Comparison of ENCODE assay signal across 14 cellular contexts in the genomic region with DNA sequence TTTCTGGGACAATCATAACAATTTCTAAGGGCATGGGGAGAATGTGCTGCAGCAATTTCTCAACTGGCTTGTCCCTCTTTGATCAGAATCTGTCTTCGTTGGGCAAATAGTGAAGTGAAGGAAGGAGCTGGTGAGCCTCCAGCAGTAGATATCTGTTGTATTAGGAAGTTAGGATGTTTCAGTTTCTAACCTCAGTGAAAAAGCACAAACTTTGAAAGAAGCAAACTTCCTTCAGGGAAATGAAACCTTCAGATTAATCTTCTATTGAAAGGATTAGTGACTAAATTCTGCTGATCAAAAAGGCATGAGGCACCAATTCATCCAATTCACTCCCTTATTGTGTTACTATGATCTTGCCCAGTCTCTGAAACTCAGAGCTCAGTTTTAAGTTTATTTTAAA. TPM values are rescaled to one million over a fixed set of nuclear protein-coding genes. Genes with fewer than 3 reads are reported as not detected.
DNase-seq lines count a peak whose midpoint lies in the region; ATAC-seq and TF ChIP-seq lines count a peak whose summit lies in the region.
"Had no signal": no experiment of that assay in that cellular context is flagged by ENCODE, and none has a peak within 500 bp of the region (broad histone marks: within the 10 kb centered on the region; RNA-seq: fewer than 3 reads in every experiment).

No MANE protein-coding gene starts in this region.

- H3K27me3 ChIP-seq in GM23338 (ENCODE audit: insufficient read depth), result peaks cover 68% of the 10 kb centered on the region
- peaks cover 25% of the 10 kb centered on the region for H3K27me3 ChIP-seq in CD8-positive, alpha-beta memory T cell (ENCODE audit: insufficient read depth, low read length, poor library complexity, severe bottlenecking)

- 0 out of 2 replicates have a peak, but pooled peaks cover 3% of the 10 kb centered on the region for H3F3A ChIP-seq in GM23338 (replicated peaks; ENCODE audit: low read depth)

- no peak overlapping the region for H3K4me3 ChIP-seq in GM23338
- H3K4me3 ChIP-seq in CD8-positive, alpha-beta memory T cell (ENCODE audit: low read length), result no peak overlapping the region
- H3K4me3 ChIP-seq: GM23248 had no signal

- no peaks in the 10 kb centered on the region for H3K9me3 Mint-ChIP-seq in GM23338
- H3K9me3 Mint-ChIP-seq in stimulated activated memory B cell treated with anti-CD40 and anti-IgM and Interleukin-4, amounts not matched to agents 10 μg/mL and 1 μg/mL and 100 μg/mL, for 72 hours, result no peaks in the 10 kb centered on the region
- no peaks in the 10 kb centered on the region for H3K9me3 Mint-ChIP-seq in CD8-positive, alpha-beta memory T cell
- no peaks in the 10 kb centered on the region for H3K9me3 Mint-ChIP-seq in activated T-cell treated with anti-CD3 and anti-CD28 coated beads, Interleukin-2, amount 50 U/mL, for 72 hours

- H3K4me2 ChIP-seq in GM23338, result 0 out of 2 replicates have a peak overlapping the region, but pooled peaks have one; percentile 99

- no peaks in the 10 kb centered on the region for H3K36me3 ChIP-seq in GM23338 (ENCODE audit: insufficient read depth)
- no peaks in the 10 kb centered on the region for H3K36me3 ChIP-seq in CD8-positive, alpha-beta memory T cell (ENCODE audit: insufficient read depth, low read length)

- H3K4me1 ChIP-seq in GM23338 (ENCODE audit: insufficient read depth), result peaks cover 27% of the 10 kb centered on the region; the same call in 1 of the 2 replicates
- peaks cover 13% of the 10 kb centered on the region for H3K4me1 ChIP-seq in CD8-positive, alpha-beta memory T cell (ENCODE audit: insufficient read depth, low read length)

- CTCF ChIA-PET in CD8-positive, alpha-beta memory T cell (lab: Charles Lee), result interaction anchor here (1.2 kb wide), 1 partner anchor 9 kb away, joined by 4 read pairs; no protein-coding TSS in a partner anchor

- no peaks in the 10 kb centered on the region for H3K9me2 ChIP-seq in GM23338 (ENCODE audit: insufficient read depth)

- peaks cover 50% of the 10 kb centered on the region for H3K27me3 Mint-ChIP-seq in GM23338 (ENCODE audit: insufficient read depth, low read depth, poor library complexity)
- no peaks in the 10 kb centered on the region for H3K27me3 Mint-ChIP-seq in stimulated activated memory B cell treated with anti-CD40 and anti-IgM and Interleukin-4, amounts not matched to agents 10 μg/mL and 1 μg/mL and 100 μg/mL, for 72 hours
- peaks cover 43 to 77% of the 10 kb centered on the region in 2 donors for H3K27me3 Mint-ChIP-seq in CD8-positive, alpha-beta memory T cell
- peaks cover 82% of the 10 kb centered on the region for H3K27me3 Mint-ChIP-seq in activated T-cell treated with anti-CD3 and anti-CD28 coated beads, Interleukin-2, amount 50 U/mL, for 72 hours (ENCODE audit: low read depth)

- H3K4me1 Mint-ChIP-seq in GM23338, result peaks cover 12% of the 10 kb centered on the region; the same call in 2 of the 3 replicates
- peaks cover 31% of the 10 kb centered on the region for H3K4me1 Mint-ChIP-seq in stimulated activated memory B cell treated with anti-CD40 and anti-IgM and Interleukin-4, amounts not matched to agents 10 μg/mL and 1 μg/mL and 100 μg/mL, for 72 hours
- peaks cover 11 to 20% (median 20%) of the 10 kb centered on the region in 3 donors for H3K4me1 Mint-ChIP-seq in CD8-positive, alpha-beta memory T cell
- peaks cover 5% of the 10 kb centered on the region for H3K4me1 Mint-ChIP-seq in activated T-cell treated with anti-CD3 and anti-CD28 coated beads, Interleukin-2, amount 50 U/mL, for 72 hours (ENCODE audit: low read depth)

- H3K27ac Mint-ChIP-seq in GM23338, result no peak overlapping the region
- no peak overlapping the region for H3K27ac Mint-ChIP-seq in stimulated activated memory B cell treated with anti-CD40 and anti-IgM and Interleukin-4, amounts not matched to agents 10 μg/mL and 1 μg/mL and 100 μg/mL, for 72 hours
- H3K27ac Mint-ChIP-seq in CD8-positive, alpha-beta memory T cell, result no peak overlapping the region
- no peak overlapping the region for H3K27ac Mint-ChIP-seq in activated T-cell treated with anti-CD3 and anti-CD28 coated beads, Interleukin-2, amount 50 U/mL, for 72 hours
- H3K27ac Mint-ChIP-seq: progenitor cell of endocrine pancreas had no signal

- no peak for TF ChIP-seq CTCF in GM23338 (conservative IDR thresholded peaks at IDR 0.05; ENCODE audit: low read depth in 2 of 2)

- H3K79me2 ChIP-seq in GM23338 (replicated peaks; ENCODE audit: insufficient read depth), result no peaks in the 10 kb centered on the region

- H3K4me3 Mint-ChIP-seq in GM23338, result no peak overlapping the region
- peak overlapping the region; percentile 76 for H3K4me3 Mint-ChIP-seq in stimulated activated memory B cell treated with anti-CD40 and anti-IgM and Interleukin-4, amounts not matched to agents 10 μg/mL and 1 μg/mL and 100 μg/mL, for 72 hours
- peak overlapping the region in 1 of 7 donors; percentile 54 for H3K4me3 Mint-ChIP-seq in CD8-positive, alpha-beta memory T cell
- no peak overlapping the region for H3K4me3 Mint-ChIP-seq in activated T-cell treated with anti-CD3 and anti-CD28 coated beads, Interleukin-2, amount 50 U/mL, for 72 hours

- no peak overlapping the region for H3K27ac ChIP-seq in GM23338 (ENCODE audit: low read depth)
- H3K27ac ChIP-seq in CD8-positive, alpha-beta memory T cell (ENCODE audit: low read depth, low read length), result no peak overlapping the region
- H3K27ac ChIP-seq: GM23248 had no signal

- no peak for ATAC-seq in GM23338
- no peak for ATAC-seq in stimulated activated memory B cell treated with anti-CD40 and anti-IgM and Interleukin-4, amounts not matched to agents 10 μg/mL and 1 μg/mL and 100 μg/mL, for 72 hours
- ATAC-seq in activated T-cell treated with anti-CD3 and anti-CD28 coated beads, Interleukin-2, amount 50 U/mL, for 72 hours (replicated peaks in 1 of 2), result no peak

- H4K20me1 ChIP-seq in GM23338 (replicated peaks; ENCODE audit: insufficient read depth), result no peaks in the 10 kb centered on the region

- H2AFZ ChIP-seq in GM23338, result no peak overlapping the region
- H2AFZ ChIP-seq: GM23248 had no signal

- DNase-seq in GM23338 (ENCODE audit: low spot score), result no peak
- DNase-seq in OCI-M1 (lab: John Stamatoyannopoulos, UW), result peak; percentile 62
- DNase-seq in inferior parietal cortex (ENCODE audit: extremely low spot score), result peak; percentile 30
- DNase-seq in CD8-positive, alpha-beta memory T cell, result no peak
- DNase-seq in activated T-cell treated with anti-CD3 and anti-CD28 coated beads, Interleukin-2, amount 50 U/mL, for 72 hours, result no peak
- DNase-seq in HK-2 (ENCODE audit: unreplicated experiment), result no peak
- DNase-seq: activated CD8-positive, alpha-beta memory T cell treated with anti-CD3 and anti-CD28 coated beads for 24 hours; GF-D8; GM23248; hippocampal formation; stimulated activated CD4-positive, alpha-beta T cell treated with anti-CD3 and anti-CD28 coated beads, Interleukin-1b, Interleukin-23, amount 100 ng/mL, for 48 hours; T-helper 9 cell had no signal

- no peaks in the 10 kb centered on the region for H3K9me3 ChIP-seq in CD8-positive, alpha-beta memory T cell (ENCODE audit: low read length)

- no peaks in the 10 kb centered on the region for H3K36me3 Mint-ChIP-seq in GM23338 (ENCODE audit: low read depth)
- H3K36me3 Mint-ChIP-seq in stimulated activated memory B cell treated with anti-CD40 and anti-IgM and Interleukin-4, amounts not matched to agents 10 μg/mL and 1 μg/mL and 100 μg/mL, for 72 hours, result no peaks in the 10 kb centered on the region
- H3K36me3 Mint-ChIP-seq in CD8-positive, alpha-beta memory T cell, result no peaks in the 10 kb centered on the region
- no peaks in the 10 kb centered on the region for H3K36me3 Mint-ChIP-seq in activated T-cell treated with anti-CD3 and anti-CD28 coated beads, Interleukin-2, amount 50 U/mL, for 72 hours (ENCODE audit: insufficient read depth in 2 of 2)

- POLR2A ChIA-PET in CD8-positive, alpha-beta memory T cell (lab: Charles Lee), result no interaction called here

TF ChIP-seq in GM23338, 12 proteins besides CTCF, POLR2A, EP300 and RAD21 (continues in another document):
- no peak for TF ChIP-seq ZNF114 (CRISPR knock-in tag; IDR thresholded peaks at IDR 0.05)
- no peak for TF ChIP-seq EZH2phosphoT487 (IDR thresholded peaks at IDR 0.05; ENCODE audit: unreplicated experiment)

RNA-seq across cellular contexts. Expression of gene LMO2, which starts 24.3 kb away (rescaled TPM):
- total RNA-seq in GM23338 (2014; rRNA removed; shearing (Covaris generic)), result 3.1 and 3.9 TPM in 2 replicates
- 1.4 and 2.7 TPM in 2 replicates for polyA plus RNA-seq in GM23338 (2016; fragmentation: Nextera tagmentation; extraction: Ambion mirVana)
- total RNA-seq in CD8-positive, alpha-beta memory T cell, result under 1 TPM; 0.13 to 0.53 TPM
- not detected for polyA plus RNA-seq in CD8-positive, alpha-beta memory T cell
- not detected for total RNA-seq in activated T-cell treated with anti-CD3 and anti-CD28 coated beads, Interleukin-2, amount 50 U/mL, for 72 hours
- total RNA-seq: GM23248 had no signal
- polyA plus RNA-seq: GM23248 had no signal

Comparison
In these comparisons a context has a peak if more than half of its experiments do, and no peak if none do; other contexts are left out.
1. DNase-seq: peak in OCI-M1 (single experiment) and inferior parietal cortex (single experiment); none in GM23338 (single experiment), CD8-positive, alpha-beta memory T cell (0 of 5), activated T-cell treated with anti-CD3 and anti-CD28 coated beads, Interleukin-2, amount 50 U/mL, for 72 hours (0 of 2) and HK-2 (single experiment).